8 cellular contexts compared by ENCODE assay signal in the genomic region with DNA sequence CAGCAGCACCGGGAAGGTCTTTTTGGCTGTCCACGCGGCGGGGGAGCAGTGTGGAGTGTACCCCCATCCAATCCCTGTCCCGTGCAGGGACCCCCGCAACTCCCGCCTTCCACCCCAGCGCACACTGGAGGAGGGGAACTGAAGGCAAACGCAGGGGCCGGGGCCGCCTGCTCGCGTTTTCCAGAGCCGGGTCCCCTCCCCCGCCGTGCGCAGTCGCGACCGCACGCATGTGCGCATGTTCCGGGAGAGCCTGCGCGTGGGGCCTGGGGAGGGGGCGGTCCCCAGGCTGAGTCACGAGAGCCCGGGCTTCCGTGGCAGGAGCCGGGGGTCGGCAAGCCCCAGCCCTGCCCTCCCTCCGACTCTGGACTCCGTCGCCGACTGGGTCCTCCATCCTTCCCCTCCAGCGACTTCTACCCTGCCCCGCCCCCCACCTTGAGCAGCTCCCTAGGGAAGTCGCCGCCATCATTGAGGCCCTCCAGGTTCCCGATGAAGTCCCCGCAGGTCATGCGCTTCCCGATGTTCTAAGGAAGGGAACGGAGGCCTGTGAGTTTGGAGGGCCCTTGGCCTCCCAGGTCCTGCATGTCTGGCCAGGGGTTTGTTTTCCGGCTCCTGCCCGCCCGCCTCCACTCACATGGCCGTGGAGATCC. TPM values are rescaled to one million over a fixed set of nuclear protein-coding genes. Genes with fewer than 3 reads are reported as not detected.
DNase-seq lines count a peak whose midpoint lies in the region; ATAC-seq lines count a peak whose summit lies in the region.

No MANE protein-coding gene starts in this region.

- peaks cover 3% of the 10 kb centered on the region for H3K36me3 Mint-ChIP-seq in IgD-negative memory B cell
- no peaks in the 10 kb centered on the region for H3K36me3 Mint-ChIP-seq in activated naive CD8-positive, alpha-beta T cell treated with anti-CD3 and anti-CD28 coated beads, Interleukin-2, amount 50 U/mL, for 24 hours (ENCODE audit: low read depth)

- peak overlapping the region in 3 of 4 donors; percentile 67 to 81 (median 75) for H3K4me3 Mint-ChIP-seq in IgD-negative memory B cell
- H3K4me3 Mint-ChIP-seq in activated naive CD8-positive, alpha-beta T cell treated with anti-CD3 and anti-CD28 coated beads, Interleukin-2, amount 50 U/mL, for 24 hours, result peak overlapping the region; percentile 75

- peaks cover 53% of the 10 kb centered on the region for H3K27me3 Mint-ChIP-seq in IgD-negative memory B cell
- peaks cover 23% of the 10 kb centered on the region for H3K27me3 Mint-ChIP-seq in activated naive CD8-positive, alpha-beta T cell treated with anti-CD3 and anti-CD28 coated beads, Interleukin-2, amount 50 U/mL, for 24 hours

- peak; percentile 8 for ATAC-seq in activated naive CD8-positive, alpha-beta T cell treated with anti-CD3 and anti-CD28 coated beads, Interleukin-2, amount 50 U/mL, for 24 hours

- H3K27ac Mint-ChIP-seq in IgD-negative memory B cell, result no peak overlapping the region
- peak overlapping the region; percentile 52 for H3K27ac Mint-ChIP-seq in activated naive CD8-positive, alpha-beta T cell treated with anti-CD3 and anti-CD28 coated beads, Interleukin-2, amount 50 U/mL, for 24 hours

- peak; percentile 72 for DNase-seq in activated naive CD8-positive, alpha-beta T cell treated with anti-CD3 and anti-CD28 coated beads, Interleukin-2, amount 50 U/mL, for 24 hours
- DNase-seq in iPS-NIHi11 (ENCODE audit: low spot score) (peak; percentile 54), MV-4-11 (lab: John Stamatoyannopoulos, UW) (no peak), NCI-H2196 (lab: John Stamatoyannopoulos, UW; ENCODE audit: unreplicated experiment) (no peak), AG08396 (ENCODE audit: low spot score) (no peak)
- DNase-seq in stimulated activated CD4-positive, alpha-beta T cell treated with anti-CD3 and anti-CD28 coated beads, Interleukin-4, amount 100 ng/mL, for 24 hours, result peak; percentile 67
- DNase-seq in effector CD4-positive, alpha-beta T cell, result no peak

- peaks cover 7 to 23% (median 18%) of the 10 kb centered on the region in 3 donors for H3K4me1 Mint-ChIP-seq in IgD-negative memory B cell
- H3K4me1 Mint-ChIP-seq in activated naive CD8-positive, alpha-beta T cell treated with anti-CD3 and anti-CD28 coated beads, Interleukin-2, amount 50 U/mL, for 24 hours, result peaks cover 51% of the 10 kb centered on the region

- no peaks in the 10 kb centered on the region for H3K9me3 Mint-ChIP-seq in IgD-negative memory B cell
- no peaks in the 10 kb centered on the region for H3K9me3 Mint-ChIP-seq in activated naive CD8-positive, alpha-beta T cell treated with anti-CD3 and anti-CD28 coated beads, Interleukin-2, amount 50 U/mL, for 24 hours

RNA-seq across cellular contexts. Expression of a gene that starts 8.0 kb away (rescaled TPM):
- polyA plus RNA-seq in IgD-negative memory B cell, result 2.8 TPM

RNA-seq across cellular contexts. Expression of a gene that starts 10.1 kb away (rescaled TPM):
- polyA plus RNA-seq in IgD-negative memory B cell, result 40.5 TPM

RNA-seq across cellular contexts. Expression of a gene that starts 15.0 kb away (rescaled TPM):
- polyA plus RNA-seq in IgD-negative memory B cell, result 42.8 TPM

RNA-seq across cellular contexts. Expression of a gene that starts 21.8 kb away (rescaled TPM):
- polyA plus RNA-seq in IgD-negative memory B cell, result 51.8 TPM

RNA-seq across cellular contexts. Expression of a gene that starts 40.8 kb away (rescaled TPM):
- 0.70 TPM for polyA plus RNA-seq in IgD-negative memory B cell

Comparison
In these comparisons a context has a peak if more than half of its experiments do, and no peak if none do; other contexts are left out.
1. DNase-seq: peak in activated naive CD8-positive, alpha-beta T cell treated with anti-CD3 and anti-CD28 coated beads, Interleukin-2, amount 50 U/mL, for 24 hours (single experiment), iPS-NIHi11 (single experiment) and stimulated activated CD4-positive, alpha-beta T cell treated with anti-CD3 and anti-CD28 coated beads, Interleukin-4, amount 100 ng/mL, for 24 hours (single experiment); none in MV-4-11 (single experiment), effector CD4-positive, alpha-beta T cell (single experiment), NCI-H2196 (single experiment) and AG08396 (single experiment).